Comparison of ENCODE assay signal across 1 cellular context in genomic region chr9:136575626-136576268, GRCh38.
TF ChIP-seq lines count a peak whose summit lies in the region.

No MANE protein-coding gene starts in this region.

TF ChIP-seq in HCT116, 20 proteins besides CTCF, POLR2A, EP300 and RAD21:
- TF ChIP-seq ZFX (IDR thresholded peaks at IDR 0.05) (no peak), SIN3A (IDR thresholded peaks at IDR 0.05; ENCODE audit: low read depth) (no peak)
TF ChIP-seq in HCT116: peak in this region for 0.
